Comparison of ENCODE assay signal across 8 cellular contexts in the genomic region with DNA sequence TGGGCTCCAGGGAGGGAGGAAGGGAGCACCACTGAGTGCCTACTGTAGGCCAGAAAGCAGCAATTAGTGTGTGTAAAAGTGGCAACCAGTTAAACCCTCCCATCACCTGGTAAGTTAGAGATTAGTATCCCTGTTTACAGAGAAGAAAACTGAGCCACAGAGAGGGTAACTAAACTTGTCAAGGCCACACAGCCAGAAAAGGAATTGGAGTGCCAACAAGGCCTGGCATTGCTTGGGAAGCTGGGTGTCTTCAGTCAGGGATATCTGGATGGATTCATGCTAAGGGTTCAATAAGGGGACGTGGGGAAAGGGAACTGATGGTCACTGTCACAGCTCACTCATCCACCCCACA. TPM values are rescaled to one million over a fixed set of nuclear protein-coding genes. Genes with fewer than 3 reads are reported as not detected.
A peak's percentile ranks its signal among the peaks of the same experiment; 100 is the strongest.
DNase-seq lines count a peak whose midpoint lies in the region; ATAC-seq, FAIRE-seq and TF ChIP-seq lines count a peak whose summit lies in the region.

No MANE protein-coding gene starts in this region.

- TF ChIP-seq CTCF in A673 (conservative IDR thresholded peaks at IDR 0.05; ENCODE audit: low read depth, low read length) (no peak), GM12878 (IDR thresholded peaks at IDR 0.05 in 2 of 3, conservative IDR thresholded peaks at IDR 0.05 in 1 of 3; ENCODE audit: control insufficient read depth in 2 of 3, extremely low read depth in 1 of 3, insufficient read depth in 1 of 3, low read depth in 3 of 3, low read length in 3 of 3) (no peak), GM20000 (IDR thresholded peaks at IDR 0.05; ENCODE audit: extremely low read depth, missing control alignments) (no peak)

- intact Hi-C loops in A673 (cut with micrococcal nuclease; ENCODE audit: unreplicated experiment) (loop anchor here (5.0 to 10.0 kb wide), 3 partner anchors 125 to 393 kb away; no protein-coding TSS in a partner anchor), GM12878 (cut with micrococcal nuclease; ENCODE audit: unreplicated experiment) (loop anchor here (2.0 kb wide), 1 partner anchor 223 kb away; no protein-coding TSS in a partner anchor)

- H3K27me3 ChIP-seq in A673 (replicated peaks; ENCODE audit: insufficient read depth, low read depth, low read length, poor library complexity) (no peaks in the 10 kb centered on the region), HUES48 (ENCODE audit: control insufficient read depth, insufficient read depth, low read length) (no peaks in the 10 kb centered on the region), GM12878 (replicated peaks in 1 of 2; ENCODE audit: control insufficient read depth in 2 of 2, insufficient read depth in 2 of 2, low read length in 1 of 2) (no peaks in the 10 kb centered on the region), muscle layer of colon (ENCODE audit: control insufficient read depth in 1 of 2, insufficient read depth in 2 of 2, low read length in 2 of 2) (no peaks in the 10 kb centered on the region)

- 62% methylated on average over 1 of the region's 1 CpG for WGBS in GM12878 (ENCODE audit: insufficient coverage, insufficient replicate concordance, low lambda C conversion rate, missing lambda C conversion rate)

- FAIRE-seq in GM12878 (lab: Jason Lieb, UNC) = no peak

- TF ChIP-seq EP300 in GM12878 (IDR thresholded peaks at IDR 0.05; ENCODE audit: borderline replicate concordance in 1 of 2, control insufficient read depth in 1 of 2, low read depth in 2 of 2, low read length in 2 of 2) = no peak

- H3K4me2 ChIP-seq in GM12878 (ENCODE audit: control insufficient read depth, insufficient read depth) = peak overlapping the region; percentile 98

- no peaks in the 10 kb centered on the region for H4K20me1 ChIP-seq in GM12878 (ENCODE audit: control insufficient read depth, insufficient read depth)

- H3K9me3 ChIP-seq in A673 (ENCODE audit: low read depth, low read length, poor library complexity, severe bottlenecking) (no peaks in the 10 kb centered on the region), HUES48 (ENCODE audit: control insufficient read depth, insufficient read depth, low read length) (no peaks in the 10 kb centered on the region), GM12878 (replicated peaks; ENCODE audit: control insufficient read depth, insufficient read depth, low read length) (no peaks in the 10 kb centered on the region), muscle layer of colon (ENCODE audit: low read length) (no peaks in the 10 kb centered on the region)

- no peak for DNase-seq in A673 (ENCODE audit: low spot score)
- DNase-seq in GM12878 (ENCODE audit: low read depth, low spot score) = no peak
- DNase-seq in GM20000 (ENCODE audit: low spot score) = no peak
- DNase-seq in NK-92 (lab: John Stamatoyannopoulos, UW; ENCODE audit: unreplicated experiment) = no peak

- SMC1A ChIA-PET in GM12878 (lab: Charles Lee; ENCODE audit: uncharacterized antibody, unreplicated experiment) = interaction anchor here (0.9 to 3.7 kb wide), 9 partner anchors 19 to 222 kb away, joined by 3 to 38 read pairs (median 4); a partner anchor contains a TSS

- H3K9ac ChIP-seq in HUES48 (ENCODE audit: low read depth, low read length) = no peak overlapping the region
- no peak overlapping the region for H3K9ac ChIP-seq in GM12878 (ENCODE audit: control insufficient read depth, insufficient read depth, low read length)
- no peak overlapping the region for H3K9ac ChIP-seq in muscle layer of colon (ENCODE audit: low read length)

- H3K27ac ChIP-seq in A673 (ENCODE audit: low read depth, low read length, poor library complexity, severe bottlenecking) (no peak overlapping the region), HUES48 (ENCODE audit: low read depth, low read length) (peak overlapping the region; percentile 91), GM12878 (ENCODE audit: control insufficient read depth, insufficient read depth) (no peak overlapping the region), muscle layer of colon (ENCODE audit: low read depth, low read length) (peak overlapping the region; percentile 52)

- H3K79me2 ChIP-seq in GM12878 (ENCODE audit: control insufficient read depth, insufficient read depth, low read length) = no peaks in the 10 kb centered on the region

- TF ChIP-seq POLR2A in GM12878 (IDR thresholded peaks at IDR 0.05; ENCODE audit: low read depth, low read length) = no peak

- BruUV-seq in A673 (replicated peaks; lab: Mats Ljungman, UMichigan) = no TSS peak
- TSS peak; percentile 90 for BruUV-seq in GM12878 (replicated peaks; lab: Mats Ljungman, UMichigan)

- no peak for TF ChIP-seq RAD21 in GM12878 (IDR thresholded peaks at IDR 0.05; ENCODE audit: insufficient read depth, low read depth, low read length)

- H3K4me3 ChIP-seq in A673 (ENCODE audit: low read depth, low read length, poor library complexity, severe bottlenecking) = peak overlapping the region; percentile 56
- peak overlapping the region; percentile 74 for H3K4me3 ChIP-seq in HUES48 (ENCODE audit: low read depth, low read length)
- peak overlapping the region; percentile 79; the same call in 1 of the 2 replicates for H3K4me3 ChIP-seq in GM12878
- peak overlapping the region in 1 of 2 donors; percentile 71 for H3K4me3 ChIP-seq in muscle layer of colon (ENCODE audit: low read depth in 1 of 2, low read length in 2 of 2)

- CTCF ChIA-PET in A673 (lab: Charles Lee) (interaction anchor here (1.9 to 2.0 kb wide), 4 partner anchors 25 to 239 kb away, joined by 10 to 23 read pairs (median 13); no protein-coding TSS in a partner anchor), GM12878 (lab: Yijun Ruan, JAX) (interaction anchor here (1.1 to 5.4 kb wide), 17 partner anchors 7 to 326 kb away, joined by 3 to 90 read pairs (median 9); a partner anchor contains a TSS)

- H2AFZ ChIP-seq in GM12878 (ENCODE audit: control insufficient read depth, low read depth, low read length) = peak overlapping the region; percentile 98

- H3K4me1 ChIP-seq in A673 (ENCODE audit: insufficient read depth, low read length, poor library complexity, severe bottlenecking) (peaks cover 14% of the 10 kb centered on the region), HUES48 (ENCODE audit: control insufficient read depth, insufficient read depth, low read length) (peaks cover 18% of the 10 kb centered on the region), GM12878 (ENCODE audit: control insufficient read depth, insufficient read depth, low read length) (peaks cover 19% of the 10 kb centered on the region), muscle layer of colon (ENCODE audit: insufficient read depth, low read length) (peaks cover 9% of the 10 kb centered on the region)

- POLR2A ChIA-PET in A673 (lab: Charles Lee; ENCODE audit: low non-redundant PET) = no interaction called here
- POLR2A ChIA-PET in GM12878 (lab: Charles Lee) = no interaction called here

- in situ Hi-C loops in GM12878 (cut with MboI) = no loop called here

- H3K36me3 ChIP-seq in A673 (ENCODE audit: insufficient read depth, low read length, poor library complexity, severe bottlenecking) (no peaks in the 10 kb centered on the region), HUES48 (ENCODE audit: control insufficient read depth, insufficient read depth, low read length) (no peaks in the 10 kb centered on the region), GM12878 (ENCODE audit: control insufficient read depth in 2 of 2, insufficient read depth in 2 of 2, low read length in 1 of 2) (no peaks in the 10 kb centered on the region), muscle layer of colon (ENCODE audit: insufficient read depth, low read length) (no peaks in the 10 kb centered on the region)

- ATAC-seq in GM12878 (no peak), HG03175 (IDR thresholded peaks at IDR 0.05; ENCODE audit: unreplicated experiment) (no peak), GM19351 (IDR thresholded peaks at IDR 0.05; ENCODE audit: unreplicated experiment) (no peak)

- RAD21 ChIA-PET in GM12878 (lab: Charles Lee; ENCODE audit: unreplicated experiment) = interaction anchor here (0.9 to 3.2 kb wide), 13 partner anchors 28 to 285 kb away, joined by 3 to 62 read pairs (median 11); a partner anchor contains a TSS

RNA-seq across cellular contexts. Expression of a gene that starts 23.6 kb away (rescaled TPM):
- total RNA-seq in A673 (2021) (5.9 and 8.6 TPM in 2 replicates), GM12878 (2014; rRNA removed) (0.11 TPM in 2 replicates), GM12878 (2014; rRNA removed; fragmentation: Illumina TruSeq; extraction: Trizol) (0.18 TPM in 1 of 2 replicates, not detected in the other), GM12878 (2021) (0.27 and 0.33 TPM in 2 replicates)
- 0.91 and 1.6 TPM in 2 replicates for total RNA-seq in GM12878 (2013; cell fraction: nucleolus; rRNA removed)
- polyA plus RNA-seq in GM12878 (2011; ENCODE audit: low read depth) = not detected
- polyA plus RNA-seq in GM12878 (2011; rRNA removed) (0.13 and 0.20 TPM in 2 replicates), GM12878 (2014; fragmentation: Illumina TruSeq; extraction: Trizol) (not detected in 2 replicates), GM12878 (2014; fragmentation: Nextera tagmentation; extraction: Ambion mirVana) (not detected), GM12878 (2014; rRNA removed) (0.06 and 0.18 TPM in 2 replicates), GM12878 (2016; fragmentation: Nextera tagmentation; extraction: Ambion mirVana) (under 1 TPM in 1 of 2 experiments, not detected in 1; 0.11 TPM)
- polyA plus RNA-seq in GM12878 (2011; cell fraction: cytosol; rRNA removed) = 0.42 and 0.43 TPM in 2 replicates
- 3.0 and 3.2 TPM in 2 replicates for polyA plus RNA-seq in GM12878 (2011; cell fraction: nucleus; rRNA removed)
- polyA plus RNA-seq in GM12878 (2012) = 0.09 and 0.18 TPM in 2 replicates
- 0.22 and 0.26 TPM in 2 replicates for polyA minus RNA-seq in GM12878 (2011; rRNA and poly(A)+ RNA removed)
- not detected in 2 replicates for polyA minus RNA-seq in GM12878 (2011; cell fraction: cytosol; rRNA and poly(A)+ RNA removed)
- polyA minus RNA-seq in GM12878 (2011; cell fraction: nucleus; rRNA and poly(A)+ RNA removed) = 0.29 and 0.48 TPM in 2 replicates

RNA-seq across cellular contexts. Expression of a gene that starts 28.1 kb away (rescaled TPM):
- total RNA-seq in A673 (2021) (0.58 and 0.85 TPM in 2 replicates), GM12878 (2014; rRNA removed) (0.11 and 0.16 TPM in 2 replicates), GM12878 (2014; rRNA removed; fragmentation: Illumina TruSeq; extraction: Trizol) (0.13 and 0.23 TPM in 2 replicates), GM12878 (2021) (0.23 and 0.56 TPM in 2 replicates)
- total RNA-seq in GM12878 (2013; cell fraction: nucleolus; rRNA removed) = not detected in 2 replicates
- 0.08 TPM for polyA plus RNA-seq in GM12878 (2011; ENCODE audit: low read depth)
- polyA plus RNA-seq in GM12878 (2011; rRNA removed) (not detected in 2 replicates), GM12878 (2014; fragmentation: Illumina TruSeq; extraction: Trizol) (0.13 TPM in 1 of 2 replicates, not detected in the other), GM12878 (2014; fragmentation: Nextera tagmentation; extraction: Ambion mirVana) (under 1 TPM in 1 of 2 experiments, not detected in 1; 0.02 TPM), GM12878 (2014; rRNA removed) (0.34 and 0.65 TPM in 2 replicates), GM12878 (2016; fragmentation: Nextera tagmentation; extraction: Ambion mirVana) (not detected)
- polyA plus RNA-seq in GM12878 (2011; cell fraction: cytosol; rRNA removed) = not detected in 2 replicates
- 0.03 and 0.29 TPM in 2 replicates for polyA plus RNA-seq in GM12878 (2011; cell fraction: nucleus; rRNA removed)
- polyA plus RNA-seq in GM12878 (2012) = 0.07 and 0.23 TPM in 2 replicates
- polyA minus RNA-seq in GM12878 (2011; rRNA and poly(A)+ RNA removed) = not detected in 2 replicates
- not detected in 2 replicates for polyA minus RNA-seq in GM12878 (2011; cell fraction: cytosol; rRNA and poly(A)+ RNA removed)
- polyA minus RNA-seq in GM12878 (2011; cell fraction: nucleus; rRNA and poly(A)+ RNA removed) = not detected in 2 replicates

Comparison
In these comparisons a context has a peak if more than half of its experiments do, and no peak if none do; other contexts are left out.
1. H3K27ac ChIP-seq: peak in HUES48 (single experiment) and muscle layer of colon (single experiment); none in A673 (single experiment) and GM12878 (single experiment).